9 cellular contexts compared by ENCODE assay signal in the genomic region with DNA sequence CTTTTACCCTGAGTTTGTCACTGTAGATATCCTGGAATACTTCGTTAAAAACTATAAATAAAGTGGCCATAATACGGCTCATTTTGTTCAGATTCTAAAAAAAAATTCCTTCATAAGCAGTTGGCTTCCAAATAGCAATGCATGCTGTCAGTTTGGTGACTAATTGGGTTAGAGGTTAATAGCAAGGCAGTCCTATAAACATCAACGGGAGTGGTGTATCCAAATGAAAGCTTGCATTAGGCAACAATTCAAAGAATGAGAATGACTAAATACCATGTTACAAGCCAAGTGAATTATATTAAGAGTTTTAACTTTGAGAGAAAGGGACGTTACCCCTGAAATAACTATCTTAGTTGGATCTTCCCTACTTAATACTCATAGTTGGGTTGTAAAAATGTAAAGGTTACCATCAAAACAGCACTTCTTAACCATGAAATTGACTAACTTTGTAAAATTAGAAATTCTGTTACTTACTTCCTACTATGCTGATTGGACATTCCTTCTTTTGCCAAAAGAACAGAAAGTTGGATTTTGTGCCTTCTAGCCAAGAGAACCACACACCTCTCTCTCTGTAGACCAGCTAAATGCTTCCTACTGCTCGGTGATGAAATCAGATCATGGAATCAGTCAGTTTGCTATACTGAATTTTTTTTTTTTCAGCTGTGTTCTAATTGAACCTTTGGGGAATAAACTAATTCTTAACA.
DNase-seq lines count a peak whose midpoint lies in the region; ATAC-seq and TF ChIP-seq lines count a peak whose summit lies in the region.
"Had no signal": no experiment of that assay in that cellular context is flagged by ENCODE, and none has a peak within 500 bp of the region (broad histone marks: within the 10 kb centered on the region; RNA-seq: fewer than 3 reads in every experiment).

No MANE protein-coding gene starts in this region.

- peak overlapping the region in 3 of 5 donors; percentile 6 to 70 (median 42) for H3K9ac ChIP-seq in subcutaneous abdominal adipose tissue (ENCODE audit: low read length in 5 of 5)

- no peaks in the 10 kb centered on the region for H3K9me2 ChIP-seq in hepatocyte (replicated peaks; ENCODE audit: insufficient read depth)

- H3K79me2 ChIP-seq in hepatocyte, result peaks cover 82% of the 10 kb centered on the region

- H3K4me2 ChIP-seq in hepatocyte, result peak overlapping the region; percentile 38

- H3K36me3 ChIP-seq in hepatocyte (replicated peaks; ENCODE audit: insufficient read depth, low read depth), result no peaks in the 10 kb centered on the region
- no peaks in the 10 kb centered on the region for H3K36me3 ChIP-seq in subcutaneous abdominal adipose tissue (ENCODE audit: control insufficient read depth in 5 of 5, insufficient read depth in 5 of 5, low read length in 5 of 5)

- H3K4me1 ChIP-seq in hepatocyte (ENCODE audit: insufficient read depth) (peaks cover 45% of the 10 kb centered on the region), subcutaneous abdominal adipose tissue (ENCODE audit: control insufficient read depth in 5 of 5, insufficient read depth in 5 of 5, low read length in 5 of 5) (peaks cover 11 to 34% (median 32%) of the 10 kb centered on the region in 5 donors)

- peaks cover 17% of the 10 kb centered on the region for H4K20me1 ChIP-seq in hepatocyte (ENCODE audit: insufficient read depth, poor library complexity, severe bottlenecking)

- H3K27me3 ChIP-seq in hepatocyte, result no peaks in the 10 kb centered on the region
- no peaks in the 10 kb centered on the region for H3K27me3 ChIP-seq in subcutaneous abdominal adipose tissue (ENCODE audit: control insufficient read depth in 5 of 5, insufficient read depth in 4 of 5, low read length in 5 of 5)

- H3K9me3 ChIP-seq in hepatocyte (ENCODE audit: low read depth), result no peaks in the 10 kb centered on the region
- H3K9me3 ChIP-seq in subcutaneous abdominal adipose tissue (ENCODE audit: control insufficient read depth in 5 of 5, low read length in 5 of 5), result peaks cover 0 to 9% (median 2%) of the 10 kb centered on the region in 5 donors

- DNase-seq in HPDE6-E6E7 (ENCODE audit: extremely low spot score) (peak; percentile 70), astrocyte of the hippocampus (ENCODE audit: low read depth, low spot score) (peak; percentile 87), hepatocyte (ENCODE audit: low spot score) (peak; percentile 55), NCI-H2171 treated with DMSO at 0.1 percent for 48 hours (lab: John Stamatoyannopoulos, UW) (no peak)
- DNase-seq: NCI-H2029 treated with DMSO at 0.1 percent for 48 hours had no signal

- ATAC-seq in GM18870 (IDR thresholded peaks at IDR 0.05; ENCODE audit: unreplicated experiment), result no peak
- ATAC-seq in GM18861 (IDR thresholded peaks at IDR 0.05; ENCODE audit: unreplicated experiment), result no peak
- ATAC-seq in HG03045 (IDR thresholded peaks at IDR 0.05; ENCODE audit: unreplicated experiment), result no peak

- peak overlapping the region; percentile 72 for H3K27ac ChIP-seq in hepatocyte
- H3K27ac ChIP-seq in subcutaneous abdominal adipose tissue (ENCODE audit: low read depth, low read length), result peak overlapping the region; percentile 82

- no peak for TF ChIP-seq CTCF in hepatocyte (IDR thresholded peaks at IDR 0.05; ENCODE audit: poor library complexity)

- H3K4me3 ChIP-seq in hepatocyte (no peak overlapping the region), subcutaneous abdominal adipose tissue (ENCODE audit: low read depth in 1 of 5, low read length in 5 of 5) (peak overlapping the region in 1 of 5 donors; percentile 24)

- no peak overlapping the region for H2AFZ ChIP-seq in hepatocyte

- 47% methylated on average over 5 of the region's 5 CpGs for WGBS in hepatocyte (ENCODE audit: low lambda C conversion rate, missing lambda C conversion rate)
